Comparison of ENCODE assay signal across 8 cellular contexts in genomic region chr2:121754851-121755236, GRCh38. TPM values are rescaled to one million over a fixed set of nuclear protein-coding genes. Genes with fewer than 3 reads are reported as not detected.
A peak's percentile ranks its signal among the peaks of the same experiment; 100 is the strongest.
DNase-seq lines count a peak whose midpoint lies in the region; ATAC-seq and TF ChIP-seq lines count a peak whose summit lies in the region.

No MANE protein-coding gene starts in this region.

- no peak for TF ChIP-seq RAD21 in SK-N-SH (IDR thresholded peaks at IDR 0.05; ENCODE audit: low read length)

- no peak for ATAC-seq in activated CD4-positive, alpha-beta T cell treated with anti-CD3 and anti-CD28 coated beads for 36 hours
- no peak for ATAC-seq in HG03520 (IDR thresholded peaks at IDR 0.05; ENCODE audit: unreplicated experiment)
- no peak for ATAC-seq in GM19351 (IDR thresholded peaks at IDR 0.05; ENCODE audit: unreplicated experiment)

- TF ChIP-seq POLR2A in spleen (IDR thresholded peaks at IDR 0.05): no peak

- H3K9me2 ChIP-seq in SK-N-SH: no peaks in the 10 kb centered on the region

- no peak for DNase-seq in activated CD4-positive, alpha-beta T cell treated with anti-CD3 and anti-CD28 coated beads for 36 hours
- DNase-seq in activated CD4-positive, alpha-beta T cell treated with anti-CD3 and anti-CD28 coated beads for 1 hour: no peak
- DNase-seq in SK-N-SH: no peak
- DNase-seq in foreskin fibroblast: no peak
- DNase-seq in spleen: no peak
- no peak for DNase-seq in GM19240 (ENCODE audit: insufficient read length, low spot score)

- H3F3A ChIP-seq in SK-N-SH (replicated peaks; ENCODE audit: insufficient read depth): peaks cover 14% of the 10 kb centered on the region

- no peaks in the 10 kb centered on the region for H3K27me3 Mint-ChIP-seq in activated CD4-positive, alpha-beta T cell treated with anti-CD3 and anti-CD28 coated beads for 36 hours

- H3K27me3 ChIP-seq in SK-N-SH (ENCODE audit: insufficient read depth) (no peaks in the 10 kb centered on the region), spleen (replicated peaks in 1 of 7) (no peaks in the 10 kb centered on the region)

- H2AFZ ChIP-seq in SK-N-SH (ENCODE audit: low read depth): peak overlapping the region; percentile 91

- peaks cover 26% of the 10 kb centered on the region for H3K4me1 Mint-ChIP-seq in activated CD4-positive, alpha-beta T cell treated with anti-CD3 and anti-CD28 coated beads for 36 hours

- TF ChIP-seq CTCF in SK-N-SH (IDR thresholded peaks at IDR 0.05) (no peak), foreskin fibroblast (IDR thresholded peaks at IDR 0.05; ENCODE audit: low read depth, low read length) (no peak), spleen (IDR thresholded peaks at IDR 0.05 in 8 of 11, conservative IDR thresholded peaks at IDR 0.05 in 3 of 11) (no peak)

- no peak for TF ChIP-seq EP300 in SK-N-SH (IDR thresholded peaks at IDR 0.05; ENCODE audit: borderline replicate concordance in 1 of 2, low read depth in 1 of 2, low read length in 1 of 2)

- H3K79me2 ChIP-seq in SK-N-SH (ENCODE audit: insufficient read depth): peaks cover 44% of the 10 kb centered on the region

- peak overlapping the region; percentile 86 to 100 for H3K4me3 ChIP-seq in SK-N-SH (ENCODE audit: low read depth in 2 of 2, low read length in 1 of 2)
- H3K4me3 ChIP-seq in foreskin fibroblast (ENCODE audit: low read depth in 1 of 2, low read length in 2 of 2): peak overlapping the region; percentile 64 to 98
- peak overlapping the region; percentile 77 to 100 (median 98) for H3K4me3 ChIP-seq in spleen

- H3K4me3 Mint-ChIP-seq in activated CD4-positive, alpha-beta T cell treated with anti-CD3 and anti-CD28 coated beads for 36 hours: peak overlapping the region; percentile 98

- H3K27ac Mint-ChIP-seq in activated CD4-positive, alpha-beta T cell treated with anti-CD3 and anti-CD28 coated beads for 36 hours: peak overlapping the region; percentile 87

- WGBS in SK-N-SH (ENCODE audit: low lambda C conversion rate): 3% methylated on average over 8 of the region's 8 CpGs
- WGBS in spleen, 5 donors: 0 to 3% (median 1%) methylated on average over 8 of the region's 8 CpGs

- peak overlapping the region; percentile 56 for H3K9ac ChIP-seq in SK-N-SH

- intact Hi-C loops in activated CD4-positive, alpha-beta T cell treated with anti-CD3 and anti-CD28 coated beads for 36 hours (cut with DNase I, micrococcal nuclease): loop anchor here (1.0 to 10.0 kb wide), 10 partner anchors 18 to 680 kb away; partner anchors contain the start of genes CLASP1 (in 1 of the 2), NIFK (in 1 of the 2) and RNU4ATAC (in 1 of the 2)
- intact Hi-C loops in spleen (cut with DNase I; ENCODE audit: low total_unique reads): no loop called here

- peak overlapping the region; percentile 34 to 64 for H3K27ac ChIP-seq in SK-N-SH (ENCODE audit: low read depth in 2 of 2, low read length in 1 of 2)
- peak overlapping the region in 7 of 8 donors; percentile 43 to 90 (median 84) for H3K27ac ChIP-seq in spleen

- no peaks in the 10 kb centered on the region for H4K20me1 ChIP-seq in SK-N-SH (ENCODE audit: insufficient read depth)

- no peaks in the 10 kb centered on the region for H3K9me3 Mint-ChIP-seq in activated CD4-positive, alpha-beta T cell treated with anti-CD3 and anti-CD28 coated beads for 36 hours (ENCODE audit: low read depth)

- no peaks in the 10 kb centered on the region for H3K9me3 ChIP-seq in SK-N-SH
- H3K9me3 ChIP-seq in spleen: no peaks in the 10 kb centered on the region

- H3K36me3 ChIP-seq in SK-N-SH (replicated peaks in 1 of 2; ENCODE audit: control insufficient read depth in 1 of 2, insufficient read depth in 2 of 2, low read length in 1 of 2): peaks cover 14 to 20% of the 10 kb centered on the region in 2 experiments
- peaks cover 0 to 28% (median 16%) of the 10 kb centered on the region in 6 donors for H3K36me3 ChIP-seq in spleen

- CTCF ChIA-PET in activated CD4-positive, alpha-beta T cell treated with anti-CD3 and anti-CD28 coated beads for 36 hours (lab: Charles Lee): interaction anchor here (1.3 kb wide), 1 partner anchor 37 kb away, joined by 4 read pairs; no protein-coding TSS in a partner anchor
- CTCF ChIA-PET in SK-N-SH (lab: Yijun Ruan, JAX): no interaction called here

- H3K4me1 ChIP-seq in SK-N-SH (ENCODE audit: control insufficient read depth in 1 of 2, insufficient read depth in 2 of 2, low read depth in 1 of 2, low read length in 1 of 2): peaks cover 0 to 10% of the 10 kb centered on the region in 2 experiments; a peak in 2 of 4 replicates
- peaks cover 24 to 53% (median 39%) of the 10 kb centered on the region in 6 donors for H3K4me1 ChIP-seq in spleen

- POLR2A ChIA-PET in activated CD4-positive, alpha-beta T cell treated with anti-CD3 and anti-CD28 coated beads for 36 hours (lab: Charles Lee): interaction anchor here (0.7 to 1.5 kb wide), 5 partner anchors 10 to 224 kb away, joined by 3 to 8 read pairs (median 4); partner anchors contain the start of genes NIFK and RNU4ATAC
- POLR2A ChIA-PET in SK-N-SH (lab: Yijun Ruan, JAX): interaction anchor here (0.8 to 1.3 kb wide), 2 partner anchors 18 to 132 kb away, joined by 3 to 9 read pairs; partner anchors contain the start of gene NIFK

- H3K36me3 Mint-ChIP-seq in activated CD4-positive, alpha-beta T cell treated with anti-CD3 and anti-CD28 coated beads for 36 hours (ENCODE audit: low read depth): peaks cover 19% of the 10 kb centered on the region

- peak overlapping the region; percentile 84 for H3K4me2 ChIP-seq in SK-N-SH

TF ChIP-seq in SK-N-SH, 30 proteins besides CTCF, POLR2A, EP300 and RAD21 (continues in another document):
- no peak for TF ChIP-seq TEAD4 (IDR thresholded peaks at IDR 0.05; ENCODE audit: borderline replicate concordance, insufficient read depth)
- TF ChIP-seq USF2 (IDR thresholded peaks at IDR 0.05; ENCODE audit: borderline replicate concordance, low read depth, low read length): no peak
- TF ChIP-seq FOSL2 (IDR thresholded peaks at IDR 0.05; ENCODE audit: borderline replicate concordance, low read depth): no peak
- no peak for TF ChIP-seq SMC3 (IDR thresholded peaks at IDR 0.05; ENCODE audit: low read depth, low read length)
- TF ChIP-seq TCF12 (IDR thresholded peaks at IDR 0.05): no peak
- TF ChIP-seq RFX5 (IDR thresholded peaks at IDR 0.05; ENCODE audit: low read length): no peak
- no peak for TF ChIP-seq POLR2AphosphoS5 (IDR thresholded peaks at IDR 0.05; ENCODE audit: low read depth, low read length)
- TF ChIP-seq CHD2 (IDR thresholded peaks at IDR 0.05; ENCODE audit: low read length, partially characterized antibody): no peak
- no peak for TF ChIP-seq NRF1 (IDR thresholded peaks at IDR 0.05; ENCODE audit: low read depth, low read length)
- TF ChIP-seq REST (IDR thresholded peaks at IDR 0.05; ENCODE audit: low read depth, low read length): no peak
- TF ChIP-seq MXI1 (IDR thresholded peaks at IDR 0.05; ENCODE audit: low read depth, low read length): no peak

RNA-seq across cellular contexts. Expression of gene TSN, which starts 0.6 kb away (rescaled TPM):
- 10 to 100 TPM; 44.0 to 71.2 TPM for total RNA-seq in activated CD4-positive, alpha-beta T cell treated with anti-CD3 and anti-CD28 coated beads for 36 hours
- polyA plus RNA-seq in SK-N-SH (2012; rRNA removed) (26.1 and 35.1 TPM in 2 replicates), spleen (10 to 100 TPM; 18.2 to 30.9 (median 25.9) TPM)
- polyA plus RNA-seq in SK-N-SH (2012; cell fraction: cytosol; rRNA removed): 36.5 and 40.7 TPM in 2 replicates
- 12.2 and 16.9 TPM in 2 replicates for polyA plus RNA-seq in SK-N-SH (2012; cell fraction: nucleus; rRNA removed)
- 10 to 100 TPM; 33.6 to 48.3 (median 44.3) TPM for total RNA-seq in spleen

RNA-seq across cellular contexts. Expression of gene NIFK, which starts 18.2 kb away (rescaled TPM):
- 100 to 1,000 TPM; 148 to 213 TPM for total RNA-seq in activated CD4-positive, alpha-beta T cell treated with anti-CD3 and anti-CD28 coated beads for 36 hours
- polyA plus RNA-seq in SK-N-SH (2012; rRNA removed) (17.0 and 22.8 TPM in 2 replicates), spleen (10 to 100 TPM; 45.4 to 60.9 (median 48.2) TPM)
- 27.2 and 43.1 TPM in 2 replicates for polyA plus RNA-seq in SK-N-SH (2012; cell fraction: cytosol; rRNA removed)
- 15.2 and 23.2 TPM in 2 replicates for polyA plus RNA-seq in SK-N-SH (2012; cell fraction: nucleus; rRNA removed)
- total RNA-seq in spleen: 10 to 100 TPM; 28.4 to 74.7 (median 40.3) TPM
